In genomic region chr5:63825984-63826383, GRCh38 we compare ENCODE assay signal across 28 cellular contexts.
"Had no signal": no experiment of that assay in that cellular context is flagged by ENCODE, and none has a peak within 500 bp of the region (broad histone marks: within the 10 kb centered on the region; RNA-seq: fewer than 3 reads in every experiment).

No MANE protein-coding gene starts in this region.

- H3K27me3 ChIP-seq: stomach, suprapubic skin, testis, thyroid gland, tibial artery, transverse colon, upper lobe of left lung, upper lobe of right lung, uterus, vagina had no signal

- H3K4me3 Mint-ChIP-seq: stimulated activated effector memory CD8-positive, alpha-beta T cell treated with anti-CD3 and anti-CD28 coated beads, Interleukin-12 subunit alpha, Interleukin-12 subunit beta, amount 100 ng/mL, for 72 hours; stimulated activated memory B cell treated with anti-CD40 and anti-IgM and Interleukin-4, amounts not matched to agents 10 μg/mL and 1 μg/mL and 100 μg/mL, for 72 hours; stimulated activated naive B cell treated with anti-CD40 and anti-IgM and Interleukin-4, amounts not matched to agents 10 μg/mL and 1 μg/mL and 100 μg/mL, for 72 hours; stimulated activated naive CD8-positive, alpha-beta T cell treated with anti-CD3 and anti-CD28 coated beads, Interleukin-15, amount 100 ng/mL, for 72 hours; stimulated activated naive CD8-positive, alpha-beta T cell treated with anti-CD3 and anti-CD28 coated beads, Interleukin-15, Interleukin-2, amounts not matched to agents 100 ng/mL and 50 ng/mL, for 24 hours; type B pancreatic cell had no signal

- H3K27me3 Mint-ChIP-seq: stimulated activated memory B cell treated with anti-CD40 and anti-IgM and Interleukin-4, amounts not matched to agents 10 μg/mL and 1 μg/mL and 100 μg/mL, for 72 hours; stimulated activated naive B cell treated with anti-CD40 and anti-IgM and Interleukin-4, amounts not matched to agents 10 μg/mL and 1 μg/mL and 100 μg/mL, for 72 hours; stimulated activated naive CD8-positive, alpha-beta T cell treated with anti-CD3 and anti-CD28 coated beads, Interleukin-15, amount 100 ng/mL, for 72 hours; stimulated activated naive CD8-positive, alpha-beta T cell treated with anti-CD3 and anti-CD28 coated beads, Interleukin-15, Interleukin-2, amounts not matched to agents 100 ng/mL and 50 ng/mL, for 24 hours had no signal

- H3K27ac Mint-ChIP-seq: stimulated activated effector memory CD8-positive, alpha-beta T cell treated with anti-CD3 and anti-CD28 coated beads, Interleukin-12 subunit alpha, Interleukin-12 subunit beta, amount 100 ng/mL, for 72 hours; stimulated activated memory B cell treated with anti-CD40 and anti-IgM and Interleukin-4, amounts not matched to agents 10 μg/mL and 1 μg/mL and 100 μg/mL, for 72 hours; stimulated activated naive B cell treated with anti-CD40 and anti-IgM and Interleukin-4, amounts not matched to agents 10 μg/mL and 1 μg/mL and 100 μg/mL, for 72 hours; stimulated activated naive CD8-positive, alpha-beta T cell treated with anti-CD3 and anti-CD28 coated beads, Interleukin-15, amount 100 ng/mL, for 72 hours; stimulated activated naive CD8-positive, alpha-beta T cell treated with anti-CD3 and anti-CD28 coated beads, Interleukin-15, Interleukin-2, amounts not matched to agents 100 ng/mL and 50 ng/mL, for 24 hours; type B pancreatic cell had no signal

- DNase-seq: stimulated activated CD4-positive, alpha-beta T cell treated with anti-CD3 and anti-CD28 coated beads, Interleukin-2, amount 100 ng/mL, for 48 hours; stimulated activated CD4-positive, alpha-beta T cell treated with anti-CD3 and anti-CD28 coated beads, Interleukin-4, amount 100 ng/mL, for 1 hour; stimulated activated CD4-positive, alpha-beta T cell treated with anti-CD3 and anti-CD28 coated beads, Interleukin-4, amount 100 ng/mL, for 24 hours; stimulated activated CD4-positive, alpha-beta T cell treated with anti-CD3 and anti-CD28 coated beads, Interleukin-4, amount 100 ng/mL, for 4 hours; stimulated activated CD8-positive, alpha-beta memory T cell treated with anti-CD3 and anti-CD28 coated beads, Interleukin-4, amount 100 ng/mL, for 48 hours; stimulated activated naive B cell treated with anti-CD40 and anti-IgM and Interleukin-4, amounts not matched to agents 10 μg/mL and 1 μg/mL and 100 μg/mL, for 72 hours; stimulated activated naive CD4-positive, alpha-beta T cell; stimulated activated naive CD4-positive, alpha-beta T cell treated with Interleukin-2 at 50 U/mL for 16 hours; stimulated activated naive CD8-positive, alpha-beta T cell treated with anti-CD3 and anti-CD28 coated beads, Interleukin-15, amount 100 ng/mL, for 72 hours; stimulated activated naive CD8-positive, alpha-beta T cell treated with anti-CD3 and anti-CD28 coated beads, Interleukin-15, Interleukin-2, amounts not matched to agents 100 U/mL and 50 U/mL, for 24 hours; stomach; substantia nigra; testis; thyroid gland; tibial artery; transverse colon; trophoblast cell; upper lobe of left lung; upper lobe of right lung; uterus had no signal

- H3K4me1 ChIP-seq: stomach, suprapubic skin, testis, thyroid gland, tibial artery, transverse colon, upper lobe of left lung, upper lobe of right lung, uterus, vagina had no signal

- H3K36me3 ChIP-seq: stomach, suprapubic skin, thoracic aorta, thyroid gland, tibial artery, transverse colon, upper lobe of left lung, upper lobe of right lung, uterus, vagina had no signal

- FAIRE-seq: urothelium cell line had no signal

- H3K9me3 ChIP-seq: stomach, suprapubic skin, testis, thoracic aorta, thyroid gland, tibial artery, transverse colon, upper lobe of left lung, upper lobe of right lung, uterus, vagina had no signal

- H3K36me3 Mint-ChIP-seq: stimulated activated effector memory CD8-positive, alpha-beta T cell treated with anti-CD3 and anti-CD28 coated beads, Interleukin-12 subunit alpha, Interleukin-12 subunit beta, amount 100 ng/mL, for 72 hours; stimulated activated memory B cell treated with anti-CD40 and anti-IgM and Interleukin-4, amounts not matched to agents 10 μg/mL and 1 μg/mL and 100 μg/mL, for 72 hours; stimulated activated naive B cell treated with anti-CD40 and anti-IgM and Interleukin-4, amounts not matched to agents 10 μg/mL and 1 μg/mL and 100 μg/mL, for 72 hours; type B pancreatic cell had no signal

- H3K4me1 Mint-ChIP-seq: stimulated activated effector memory CD8-positive, alpha-beta T cell treated with anti-CD3 and anti-CD28 coated beads, Interleukin-12 subunit alpha, Interleukin-12 subunit beta, amount 100 ng/mL, for 72 hours; stimulated activated memory B cell treated with anti-CD40 and anti-IgM and Interleukin-4, amounts not matched to agents 10 μg/mL and 1 μg/mL and 100 μg/mL, for 72 hours; stimulated activated naive B cell treated with anti-CD40 and anti-IgM and Interleukin-4, amounts not matched to agents 10 μg/mL and 1 μg/mL and 100 μg/mL, for 72 hours; stimulated activated naive CD8-positive, alpha-beta T cell treated with anti-CD3 and anti-CD28 coated beads, Interleukin-15, amount 100 ng/mL, for 72 hours had no signal

- H3K4me3 ChIP-seq: stomach, suprapubic skin, testis, thoracic aorta, thyroid gland, tibial artery, transverse colon, upper lobe of left lung, upper lobe of right lung, uterus, vagina had no signal

- H3K9me3 Mint-ChIP-seq: stimulated activated memory B cell treated with anti-CD40 and anti-IgM and Interleukin-4, amounts not matched to agents 10 μg/mL and 1 μg/mL and 100 μg/mL, for 72 hours; type B pancreatic cell had no signal

- H3K27ac ChIP-seq: stomach, suprapubic skin, testis, thoracic aorta, thyroid gland, tibial artery, transverse colon, upper lobe of left lung, upper lobe of right lung, uterus, vagina had no signal

- ATAC-seq: stimulated activated effector memory CD8-positive, alpha-beta T cell treated with anti-CD3 and anti-CD28 coated beads, Interleukin-12 subunit alpha, Interleukin-12 subunit beta, amount 100 ng/mL, for 72 hours; stimulated activated memory B cell treated with anti-CD40 and anti-IgM and Interleukin-4, amounts not matched to agents 10 μg/mL and 1 μg/mL and 100 μg/mL, for 72 hours; stimulated activated naive B cell treated with anti-CD40 and anti-IgM and Interleukin-4, amounts not matched to agents 10 μg/mL and 1 μg/mL and 100 μg/mL, for 72 hours; stimulated activated naive CD8-positive, alpha-beta T cell treated with anti-CD3 and anti-CD28 coated beads, Interleukin-15, amount 100 ng/mL, for 72 hours; stimulated activated naive CD8-positive, alpha-beta T cell treated with anti-CD3 and anti-CD28 coated beads, Interleukin-15, Interleukin-2, amounts not matched to agents 100 U/mL and 50 U/mL, for 24 hours; upper lobe of right lung had no signal
